ENCODE assay signal across 1 cellular context in the genomic region with DNA sequence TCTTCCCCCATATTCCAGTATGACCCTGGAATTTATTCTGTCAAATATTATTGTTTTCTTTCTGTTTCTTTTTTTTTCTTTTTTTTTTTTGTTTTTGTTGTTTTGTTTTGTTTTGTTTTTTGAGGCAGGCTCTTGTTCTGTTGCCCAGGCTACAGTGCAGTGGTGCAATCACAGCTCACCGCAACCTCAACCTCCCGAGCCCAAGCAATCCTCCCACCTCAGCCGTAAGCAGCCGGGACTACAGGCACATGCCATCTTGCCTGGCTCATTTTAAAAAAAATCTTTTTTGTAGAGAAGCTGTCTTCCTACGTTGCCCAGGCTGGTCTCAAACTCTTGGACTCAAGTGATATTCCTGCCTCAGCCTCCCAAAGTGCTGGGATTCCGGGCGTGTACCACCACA.
TF ChIP-seq lines count a peak whose summit lies in the region.

No MANE protein-coding gene starts in this region.

TF ChIP-seq in H1, 55 proteins besides CTCF, POLR2A, EP300 and RAD21 (continued from another document):
- TF ChIP-seq, protein P1, sequence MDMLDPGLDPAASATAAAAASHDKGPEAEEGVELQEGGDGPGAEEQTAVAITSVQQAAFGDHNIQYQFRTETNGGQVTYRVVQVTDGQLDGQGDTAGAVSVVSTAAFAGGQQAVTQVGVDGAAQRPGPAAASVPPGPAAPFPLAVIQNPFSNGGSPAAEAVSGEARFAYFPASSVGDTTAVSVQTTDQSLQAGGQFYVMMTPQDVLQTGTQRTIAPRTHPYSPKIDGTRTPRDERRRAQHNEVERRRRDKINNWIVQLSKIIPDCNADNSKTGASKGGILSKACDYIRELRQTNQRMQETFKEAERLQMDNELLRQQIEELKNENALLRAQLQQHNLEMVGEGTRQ (IDR thresholded peaks at IDR 0.05; ENCODE audit: low read length): no peak
- TF ChIP-seq SP1 (IDR thresholded peaks at IDR 0.05; ENCODE audit: low read depth, low read length) (no peak), BRCA1 (IDR thresholded peaks at IDR 0.05; ENCODE audit: low read depth, low read length) (no peak), RFX5 (IDR thresholded peaks at IDR 0.05; ENCODE audit: borderline replicate concordance, low read depth, low read length) (no peak), SIRT6 (IDR thresholded peaks at IDR 0.05; ENCODE audit: low read length) (no peak), GABPA (IDR thresholded peaks at IDR 0.05; ENCODE audit: borderline replicate concordance, insufficient read depth, low read length) (no peak), BACH1 (IDR thresholded peaks at IDR 0.05; ENCODE audit: low read length) (no peak), SIN3A (conservative IDR thresholded peaks at IDR 0.05 in 1 of 2, IDR thresholded peaks at IDR 0.05 in 1 of 2; ENCODE audit: low read depth in 1 of 2, low read length in 2 of 2) (no peak), SRF (IDR thresholded peaks at IDR 0.05; ENCODE audit: low read depth, low read length) (no peak)
